In genomic region chr5:145433077-145433476, GRCh38 we compare ENCODE assay signal across 29 cellular contexts.
"Had no signal": no experiment of that assay in that cellular context is flagged by ENCODE, and none has a peak within 500 bp of the region (broad histone marks: within the 10 kb centered on the region; RNA-seq: fewer than 3 reads in every experiment).

No MANE protein-coding gene starts in this region.

- ATAC-seq: activated CD4-positive, alpha-beta T cell treated with anti-CD3 and anti-CD28 coated beads for 36 hours; activated CD8-positive, alpha-beta memory T cell treated with anti-CD3 and anti-CD28 coated beads, Interleukin-2, amount 10 ng/mL, durations not matched to agents 7 days and 5 days; activated CD8-positive, alpha-beta T cell treated with anti-CD3 and anti-CD28 coated beads, Interleukin-2, amount 10 ng/mL, durations not matched to agents 7 days and 5 days; activated naive CD8-positive, alpha-beta T cell treated with anti-CD3 and anti-CD28 coated beads, Interleukin-2, amount 50 U/mL, for 24 hours; body of pancreas; gastroesophageal sphincter; heart right ventricle; T-helper 17 cell had no signal

- DNase-seq: activated CD4-positive, alpha-beta memory T cell treated with anti-CD3 and anti-CD28 coated beads for 36 hours; activated CD4-positive, alpha-beta T cell treated with anti-CD3 and anti-CD28 coated beads for 36 hours; activated CD4-positive, alpha-beta T cell treated with anti-CD3 and anti-CD28 coated beads, Interleukin-2, amount 10 ng/mL, durations not matched to agents 24 days and 14 days; activated CD4-positive, CD25-positive, alpha-beta regulatory T cell; activated CD4-positive, CD25-positive, alpha-beta regulatory T cell treated with anti-CD3 and anti-CD28 coated beads, Interleukin-2, amount 50 U/mL, for 72 hours; activated CD8-positive, alpha-beta memory T cell treated with anti-CD3 and anti-CD28 coated beads, Interleukin-2, amount 10 ng/mL, durations not matched to agents 7 days and 5 days; activated CD8-positive, alpha-beta memory T cell treated with anti-CD3 and anti-CD28 coated beads, Interleukin-2, amount 50 U/mL, for 4 hours; activated CD8-positive, alpha-beta T cell treated with anti-CD3 and anti-CD28 coated beads, Interleukin-2, amount 10 ng/mL, durations not matched to agents 7 days and 5 days; activated effector memory CD4-positive, alpha-beta T cell treated with anti-CD3 and anti-CD28 coated beads, Interleukin-2, amount 50 U/mL, for 16 hours; activated naive CD4-positive, alpha-beta T cell treated with anti-CD3 and anti-CD28 coated beads for 36 hours; activated naive CD8-positive, alpha-beta T cell treated with anti-CD3 and anti-CD28 coated beads for 36 hours; activated naive CD8-positive, alpha-beta T cell treated with anti-CD3 and anti-CD28 coated beads, Interleukin-2, amount 50 U/mL, for 24 hours; activated T-cell treated with anti-CD3 and anti-CD28 coated beads, Interleukin-2, amount 50 U/mL, for 1 hour; activated T-cell treated with anti-CD3 and anti-CD28 coated beads, Interleukin-2, amount 50 U/mL, for 48 hours; adrenal gland; amygdala; aorta; body of pancreas; caudate nucleus; cerebellar nuclear complex; colonic mucosa; effector CD8-positive, alpha-beta T cell; esophagus squamous epithelium; foreskin melanocyte; heart right ventricle; T-helper 17 cell; T1000; WERI-Rb-1 had no signal
